In the genomic region with DNA sequence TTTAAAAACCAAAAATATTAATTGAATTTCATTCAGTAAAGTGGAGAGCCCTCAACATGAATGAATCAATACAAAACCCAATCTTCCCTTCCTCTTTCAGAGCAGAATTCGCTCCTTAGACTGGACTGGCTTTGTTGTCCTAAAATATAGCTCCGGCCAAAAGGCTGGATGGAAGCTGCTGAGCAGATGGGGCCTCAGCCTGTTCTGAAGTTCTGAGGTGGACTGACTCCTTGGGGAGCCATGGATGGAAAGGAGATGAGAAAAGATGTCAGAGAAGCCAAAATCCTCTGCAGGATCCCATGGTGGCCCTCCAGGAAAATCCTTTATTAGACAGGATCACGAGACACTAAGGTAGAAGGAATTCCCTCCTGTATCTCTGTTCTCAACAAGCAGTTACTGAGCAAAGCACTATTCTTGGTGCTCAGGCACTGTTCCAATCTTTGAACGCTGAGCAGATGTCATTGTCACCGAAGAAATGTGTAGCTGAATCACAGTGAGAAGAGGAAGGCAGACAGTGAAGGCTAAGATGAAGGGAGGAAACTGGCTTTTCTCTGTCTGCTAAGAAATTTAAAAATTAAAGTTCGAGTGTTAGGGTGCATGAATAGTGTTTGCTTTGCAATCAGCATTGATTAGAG, we compare ENCODE assay signal across 14 cellular contexts.
"Had no signal": no experiment of that assay in that cellular context is flagged by ENCODE, and none has a peak within 500 bp of the region (broad histone marks: within the 10 kb centered on the region; RNA-seq: fewer than 3 reads in every experiment).

No MANE protein-coding gene starts in this region.

- H3K4me3 Mint-ChIP-seq: activated naive CD8-positive, alpha-beta T cell treated with anti-CD3 and anti-CD28 coated beads for 36 hours; activated T-helper 1 cell treated with anti-CD3 and anti-CD28 coated beads, Interleukin-12 subunit alpha, Interleukin-12 subunit beta, Interleukin-2, Interleukin-4 antibody, amounts not matched to agents 30 ng/mL and 10 ng/mL and 1 ng/mL, durations not matched to agents 14 hours and 24 hours and 36 hours; memory B cell; natural killer cell had no signal

- H3K9me3 Mint-ChIP-seq: activated naive CD8-positive, alpha-beta T cell treated with anti-CD3 and anti-CD28 coated beads for 36 hours; activated T-helper 1 cell treated with anti-CD3 and anti-CD28 coated beads, Interleukin-12 subunit alpha, Interleukin-12 subunit beta, Interleukin-2, Interleukin-4 antibody, amounts not matched to agents 30 ng/mL and 10 ng/mL and 1 ng/mL, durations not matched to agents 14 hours and 24 hours and 36 hours; natural killer cell had no signal

- ATAC-seq: left lung, natural killer cell, sciatic nerve had no signal

- DNase-seq: activated naive CD8-positive, alpha-beta T cell treated with anti-CD3 and anti-CD28 coated beads for 36 hours; islet precursor cell; left lung; natural killer cell; stimulated activated CD4-positive, alpha-beta T cell treated with anti-CD3 and anti-CD28 coated beads, Interleukin-12 subunit alpha, Interleukin-12 subunit beta, amount 100 ng/mL, for 4 hours; stimulated activated CD4-positive, alpha-beta T cell treated with anti-CD3 and anti-CD28 coated beads, Interleukin-2, amount 100 ng/mL, for 24 hours; stomach had no signal

- H3K9me3 ChIP-seq: prostate gland, stomach, thoracic aorta had no signal

- H3K27me3 ChIP-seq: left lung, stomach had no signal

- H3K36me3 ChIP-seq: left lung, prostate gland, stomach, thoracic aorta had no signal

- H3K27ac Mint-ChIP-seq: activated naive CD8-positive, alpha-beta T cell treated with anti-CD3 and anti-CD28 coated beads for 36 hours; activated T-helper 1 cell treated with anti-CD3 and anti-CD28 coated beads, Interleukin-12 subunit alpha, Interleukin-12 subunit beta, Interleukin-2, Interleukin-4 antibody, amounts not matched to agents 30 ng/mL and 10 ng/mL and 1 ng/mL, durations not matched to agents 14 hours and 24 hours and 36 hours; memory B cell; natural killer cell had no signal

- H3K27me3 Mint-ChIP-seq: activated naive CD8-positive, alpha-beta T cell treated with anti-CD3 and anti-CD28 coated beads for 36 hours; memory B cell had no signal

- H3K4me1 ChIP-seq: left lung, prostate gland, stomach had no signal

- H3K36me3 Mint-ChIP-seq: activated naive CD8-positive, alpha-beta T cell treated with anti-CD3 and anti-CD28 coated beads for 36 hours; brain; memory B cell; natural killer cell had no signal

- H3K4me3 ChIP-seq: left lung, prostate gland, stomach, thoracic aorta had no signal

- H3K27ac ChIP-seq: epithelial cell of prostate, left lung, prostate gland, stomach, thoracic aorta had no signal

- H3K4me1 Mint-ChIP-seq: activated naive CD8-positive, alpha-beta T cell treated with anti-CD3 and anti-CD28 coated beads for 36 hours; natural killer cell had no signal
